Comparison of ENCODE assay signal across 1 cellular context in the genomic region with DNA sequence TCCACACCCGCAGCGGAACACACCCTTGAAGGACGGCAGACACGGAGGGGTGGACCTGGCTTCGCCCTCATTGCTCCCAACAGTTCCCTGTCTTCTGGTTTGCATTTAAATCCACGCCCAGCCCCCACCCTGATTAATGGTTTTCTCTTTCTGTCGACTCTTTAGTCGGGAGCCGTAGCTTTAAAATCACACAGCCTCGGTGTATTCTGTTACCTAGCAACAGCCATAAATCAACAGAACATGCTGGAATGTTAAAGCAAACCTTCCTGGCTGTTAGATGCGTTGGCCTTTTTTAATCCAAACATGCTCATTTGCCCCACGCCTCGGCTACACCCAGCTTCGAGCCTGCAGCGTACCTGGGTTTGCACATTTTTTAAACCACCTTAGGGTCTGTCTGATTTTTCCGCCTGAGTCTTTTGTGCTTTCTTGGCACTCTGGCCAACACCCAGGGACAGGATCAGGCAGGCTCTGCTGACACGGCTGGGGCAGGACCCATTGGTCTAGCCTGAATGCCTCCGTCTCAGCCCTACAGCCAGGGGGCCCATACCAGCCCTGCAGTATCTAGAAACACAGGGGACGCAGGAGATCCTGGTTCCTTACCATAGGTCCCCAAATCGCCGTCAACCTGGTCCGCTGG.
TF ChIP-seq lines count a peak whose summit lies in the region.

No MANE protein-coding gene starts in this region.

TF ChIP-seq in GM23338, 12 proteins besides CTCF, POLR2A, EP300 and RAD21 (continued from another document):
- TF ChIP-seq, protein P1, sequence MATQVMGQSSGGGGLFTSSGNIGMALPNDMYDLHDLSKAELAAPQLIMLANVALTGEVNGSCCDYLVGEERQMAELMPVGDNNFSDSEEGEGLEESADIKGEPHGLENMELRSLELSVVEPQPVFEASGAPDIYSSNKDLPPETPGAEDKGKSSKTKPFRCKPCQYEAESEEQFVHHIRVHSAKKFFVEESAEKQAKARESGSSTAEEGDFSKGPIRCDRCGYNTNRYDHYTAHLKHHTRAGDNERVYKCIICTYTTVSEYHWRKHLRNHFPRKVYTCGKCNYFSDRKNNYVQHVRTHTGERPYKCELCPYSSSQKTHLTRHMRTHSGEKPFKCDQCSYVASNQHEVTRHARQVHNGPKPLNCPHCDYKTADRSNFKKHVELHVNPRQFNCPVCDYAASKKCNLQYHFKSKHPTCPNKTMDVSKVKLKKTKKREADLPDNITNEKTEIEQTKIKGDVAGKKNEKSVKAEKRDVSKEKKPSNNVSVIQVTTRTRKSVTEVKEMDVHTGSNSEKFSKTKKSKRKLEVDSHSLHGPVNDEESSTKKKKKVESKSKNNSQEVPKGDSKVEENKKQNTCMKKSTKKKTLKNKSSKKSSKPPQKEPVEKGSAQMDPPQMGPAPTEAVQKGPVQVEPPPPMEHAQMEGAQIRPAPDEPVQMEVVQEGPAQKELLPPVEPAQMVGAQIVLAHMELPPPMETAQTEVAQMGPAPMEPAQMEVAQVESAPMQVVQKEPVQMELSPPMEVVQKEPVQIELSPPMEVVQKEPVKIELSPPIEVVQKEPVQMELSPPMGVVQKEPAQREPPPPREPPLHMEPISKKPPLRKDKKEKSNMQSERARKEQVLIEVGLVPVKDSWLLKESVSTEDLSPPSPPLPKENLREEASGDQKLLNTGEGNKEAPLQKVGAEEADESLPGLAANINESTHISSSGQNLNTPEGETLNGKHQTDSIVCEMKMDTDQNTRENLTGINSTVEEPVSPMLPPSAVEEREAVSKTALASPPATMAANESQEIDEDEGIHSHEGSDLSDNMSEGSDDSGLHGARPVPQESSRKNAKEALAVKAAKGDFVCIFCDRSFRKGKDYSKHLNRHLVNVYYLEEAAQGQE (IDR thresholded peaks at IDR 0.05; ENCODE audit: unreplicated experiment): no peak
